Comparison of ENCODE assay signal across 1 cellular context in genomic region chr2:170206805-170207407, GRCh38.
TF ChIP-seq lines count a peak whose summit lies in the region.

No MANE protein-coding gene starts in this region.

TF ChIP-seq in K562, 482 proteins besides CTCF, POLR2A, EP300 and RAD21 (continued from another document and continues in another):
- TF ChIP-seq THAP12 (CRISPR knock-in tag; IDR thresholded peaks at IDR 0.05) = no peak
- no peak for TF ChIP-seq NR2C2 (CRISPR knock-in tag; IDR thresholded peaks at IDR 0.05)
- TF ChIP-seq NR2C2 (tag; IDR thresholded peaks at IDR 0.05) = peak; percentile 73; the same call in 1 of the 2 replicates
- TF ChIP-seq NR4A1 (CRISPR knock-in tag; IDR thresholded peaks at IDR 0.05) = 0 out of 2 replicates have a peak, but pooled peaks have one; percentile 31
- TF ChIP-seq NR4A1 (tag; IDR thresholded peaks at IDR 0.05) = 0 out of 2 replicates have a peak, but pooled peaks have one; percentile 53
- TF ChIP-seq ZNF785 (CRISPR knock-in tag; IDR thresholded peaks at IDR 0.05) = 0 out of 2 replicates have a peak, but pooled peaks have one; percentile 12
- TF ChIP-seq GMEB1 (CRISPR knock-in tag; IDR thresholded peaks at IDR 0.05) = 0 out of 2 replicates have a peak, but pooled peaks have one; percentile 24
- TF ChIP-seq ZFP36 (IDR thresholded peaks at IDR 0.05; ENCODE audit: low read depth, low read length, partially characterized antibody) = no peak
- no peak for TF ChIP-seq SETDB1 (IDR thresholded peaks at IDR 0.05; ENCODE audit: low read length)
- no peak for TF ChIP-seq NFYB (IDR thresholded peaks at IDR 0.05; ENCODE audit: extremely low read depth, insufficient read length)
- TF ChIP-seq CTBP1 (IDR thresholded peaks at IDR 0.05; ENCODE audit: borderline replicate concordance) = peak; percentile 76; the same call in 1 of the 2 replicates
- peak; percentile 46; the same call in 1 of the 2 replicates for TF ChIP-seq MTA3 (IDR thresholded peaks at IDR 0.05; ENCODE audit: borderline replicate concordance)
- TF ChIP-seq SMARCA4 (IDR thresholded peaks at IDR 0.05) = peak; percentile 73; the same call in 1 of the 2 replicates
- no peak for TF ChIP-seq JUN (IDR thresholded peaks at IDR 0.05; ENCODE audit: borderline replicate concordance, low read depth, low read length)
- TF ChIP-seq JUN (CRISPR knock-in tag; IDR thresholded peaks at IDR 0.05; ENCODE audit: borderline replicate concordance) = no peak
- TF ChIP-seq MYC (IDR thresholded peaks at IDR 0.05; ENCODE audit: low read depth, low read length) = peak; percentile 63
- no peak for TF ChIP-seq MYC (CRISPR knock-in tag; IDR thresholded peaks at IDR 0.05; ENCODE audit: borderline replicate concordance, low read depth)
- 0 out of 2 replicates have a peak, but pooled peaks have one; percentile 49 for TF ChIP-seq DDX20 (tag; IDR thresholded peaks at IDR 0.05; ENCODE audit: low read depth)
- TF ChIP-seq ZNF395 (CRISPR knock-in tag; IDR thresholded peaks at IDR 0.05) = peak; percentile 73
- peak; percentile 59; the same call in 1 of the 2 replicates for TF ChIP-seq ATF4 (CRISPR knock-in tag; IDR thresholded peaks at IDR 0.05)
- peak; percentile 74; the same call in 1 of the 2 replicates for TF ChIP-seq ZNF592 (IDR thresholded peaks at IDR 0.05)
- peak; percentile 65 for TF ChIP-seq ZNF445 (CRISPR knock-in tag; IDR thresholded peaks at IDR 0.05; ENCODE audit: low read depth)
- TF ChIP-seq NONO (IDR thresholded peaks at IDR 0.05; ENCODE audit: low read depth in 2 of 2, low read length in 1 of 2) = 0 out of 4 replicates have a peak, but pooled peaks of 1 of the 2 experiments have one; percentile 16
- no peak for TF ChIP-seq ZNF586 (CRISPR knock-in tag; conservative IDR thresholded peaks at IDR 0.05)
- TF ChIP-seq UBTF (IDR thresholded peaks at IDR 0.05; ENCODE audit: borderline replicate concordance in 1 of 2, low read depth in 2 of 2, low read length in 2 of 2) = no peak
- TF ChIP-seq CLOCK (CRISPR knock-in tag; IDR thresholded peaks at IDR 0.05; ENCODE audit: borderline replicate concordance) = 0 out of 2 replicates have a peak, but pooled peaks have one; percentile 40
- no peak for TF ChIP-seq HCFC1 (IDR thresholded peaks at IDR 0.05; ENCODE audit: low read depth, low read length)
- TF ChIP-seq ZNF778 (CRISPR knock-in tag; IDR thresholded peaks at IDR 0.05) = no peak
- TF ChIP-seq NR2C1 (IDR thresholded peaks at IDR 0.05) = peak; percentile 51; the same call in 1 of the 2 replicates
- peak; percentile 74 for TF ChIP-seq NR2C1 (tag; IDR thresholded peaks at IDR 0.05)
- TF ChIP-seq SOX6 (IDR thresholded peaks at IDR 0.05) = peak; percentile 90
- no peak for TF ChIP-seq DACH1 (IDR thresholded peaks at IDR 0.05; ENCODE audit: partially characterized antibody)
- no peak for TF ChIP-seq SAFB (IDR thresholded peaks at IDR 0.05; ENCODE audit: borderline replicate concordance, low read depth, low read length)
- TF ChIP-seq ADNP (tag; IDR thresholded peaks at IDR 0.05) = peak; percentile 49; the same call in 1 of the 2 replicates
- TF ChIP-seq HMGN3 (IDR thresholded peaks at IDR 0.05; ENCODE audit: borderline replicate concordance, extremely low read depth, insufficient read length, low read depth, low read length) = no peak
- TF ChIP-seq SRF (CRISPR knock-in tag; IDR thresholded peaks at IDR 0.05) = no peak
- TF ChIP-seq TEAD1 (CRISPR knock-in tag; IDR thresholded peaks at IDR 0.05) = peak in 1 of 2 experiments; percentile 51; a peak in 1 of 4 replicates
- TF ChIP-seq PML (IDR thresholded peaks at IDR 0.05; ENCODE audit: low read length) = no peak
- TF ChIP-seq NFIC (IDR thresholded peaks at IDR 0.05) = peak; percentile 40
